1 cellular context compared by ENCODE assay signal in the genomic region with DNA sequence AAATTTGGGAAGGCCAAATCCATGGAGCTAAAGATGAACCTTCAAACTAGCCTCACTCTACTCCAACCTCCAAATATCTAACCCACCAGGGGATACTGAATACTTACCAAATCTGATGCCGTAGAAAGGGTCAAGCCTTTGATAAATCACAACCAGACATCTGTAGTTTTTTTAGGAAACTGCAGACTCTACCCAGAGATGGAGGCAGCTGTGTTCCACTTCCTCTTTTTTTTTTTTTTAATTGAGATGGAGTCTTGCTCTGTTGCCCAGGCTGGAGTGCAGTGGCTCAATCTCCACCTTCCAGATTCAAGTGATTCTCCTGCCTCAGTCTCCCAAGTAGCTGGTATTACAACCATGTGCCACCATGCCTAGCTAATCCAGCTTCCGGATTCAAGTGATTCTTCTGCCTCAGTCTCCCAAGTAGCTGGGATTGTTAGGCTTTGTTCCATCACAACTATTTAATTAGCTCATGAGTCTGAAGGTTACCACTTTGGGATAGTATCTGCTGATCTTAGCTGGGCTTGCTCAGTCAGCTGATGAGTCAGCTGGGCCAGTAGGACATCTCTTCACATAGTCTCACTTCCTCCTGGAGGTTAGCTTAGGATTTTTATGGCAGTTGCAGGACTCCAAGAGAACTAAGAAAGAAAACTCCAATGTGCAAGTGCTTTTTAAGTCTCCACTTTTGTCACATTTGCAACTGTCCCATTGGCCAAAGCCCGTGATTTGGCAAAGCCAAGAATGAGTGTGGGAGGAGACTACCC.
A peak's percentile ranks its signal among the peaks of the same experiment; 100 is the strongest.
TF ChIP-seq lines count a peak whose summit lies in the region.

No MANE protein-coding gene starts in this region.

TF ChIP-seq in K562, 482 proteins besides CTCF, POLR2A, EP300 and RAD21:
- TF ChIP-seq SIX5 (IDR thresholded peaks at IDR 0.05; ENCODE audit: borderline replicate concordance in 1 of 2, insufficient read depth in 1 of 2, low read depth in 1 of 2, low read length in 2 of 2) (no peak), ZNF175 (CRISPR knock-in tag; IDR thresholded peaks at IDR 0.05; ENCODE audit: low read depth) (no peak), FOSL1 (tag; conservative IDR thresholded peaks at IDR 0.05) (peak; percentile 48), JUND (IDR thresholded peaks at IDR 0.05; ENCODE audit: borderline replicate concordance, low read depth, low read length) (peak; percentile 67; the same call in 1 of the 2 replicates), JUND (tag; IDR thresholded peaks at IDR 0.05; ENCODE audit: borderline replicate concordance, low read depth, low read length) (peak; percentile 29; the same call in 1 of the 3 replicates), SPI1 (IDR thresholded peaks at IDR 0.05; ENCODE audit: borderline replicate concordance, low read depth, low read length) (peak; percentile 83)
- TF ChIP-seq, protein P1, sequence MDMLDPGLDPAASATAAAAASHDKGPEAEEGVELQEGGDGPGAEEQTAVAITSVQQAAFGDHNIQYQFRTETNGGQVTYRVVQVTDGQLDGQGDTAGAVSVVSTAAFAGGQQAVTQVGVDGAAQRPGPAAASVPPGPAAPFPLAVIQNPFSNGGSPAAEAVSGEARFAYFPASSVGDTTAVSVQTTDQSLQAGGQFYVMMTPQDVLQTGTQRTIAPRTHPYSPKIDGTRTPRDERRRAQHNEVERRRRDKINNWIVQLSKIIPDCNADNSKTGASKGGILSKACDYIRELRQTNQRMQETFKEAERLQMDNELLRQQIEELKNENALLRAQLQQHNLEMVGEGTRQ (CRISPR knock-in tag; IDR thresholded peaks at IDR 0.05) = peak; percentile 38
- TF ChIP-seq, protein P2, sequence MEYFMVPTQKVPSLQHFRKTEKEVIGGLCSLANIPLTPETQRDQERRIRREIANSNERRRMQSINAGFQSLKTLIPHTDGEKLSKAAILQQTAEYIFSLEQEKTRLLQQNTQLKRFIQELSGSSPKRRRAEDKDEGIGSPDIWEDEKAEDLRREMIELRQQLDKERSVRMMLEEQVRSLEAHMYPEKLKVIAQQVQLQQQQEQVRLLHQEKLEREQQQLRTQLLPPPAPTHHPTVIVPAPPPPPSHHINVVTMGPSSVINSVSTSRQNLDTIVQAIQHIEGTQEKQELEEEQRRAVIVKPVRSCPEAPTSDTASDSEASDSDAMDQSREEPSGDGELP (CRISPR knock-in tag; IDR thresholded peaks at IDR 0.05; ENCODE audit: borderline replicate concordance) = peak; percentile 38; the same call in 1 of the 2 replicates
- TF ChIP-seq, protein P3, sequence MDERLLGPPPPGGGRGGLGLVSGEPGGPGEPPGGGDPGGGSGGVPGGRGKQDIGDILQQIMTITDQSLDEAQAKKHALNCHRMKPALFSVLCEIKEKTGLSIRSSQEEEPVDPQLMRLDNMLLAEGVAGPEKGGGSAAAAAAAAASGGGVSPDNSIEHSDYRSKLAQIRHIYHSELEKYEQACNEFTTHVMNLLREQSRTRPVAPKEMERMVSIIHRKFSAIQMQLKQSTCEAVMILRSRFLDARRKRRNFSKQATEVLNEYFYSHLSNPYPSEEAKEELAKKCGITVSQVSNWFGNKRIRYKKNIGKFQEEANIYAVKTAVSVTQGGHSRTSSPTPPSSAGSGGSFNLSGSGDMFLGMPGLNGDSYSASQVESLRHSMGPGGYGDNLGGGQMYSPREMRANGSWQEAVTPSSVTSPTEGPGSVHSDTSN (CRISPR knock-in tag; IDR thresholded peaks at IDR 0.05; ENCODE audit: low read depth) = no peak
- TF ChIP-seq, protein P3 (tag; conservative IDR thresholded peaks at IDR 0.05; ENCODE audit: low read depth) = no peak
